In the genomic region with DNA sequence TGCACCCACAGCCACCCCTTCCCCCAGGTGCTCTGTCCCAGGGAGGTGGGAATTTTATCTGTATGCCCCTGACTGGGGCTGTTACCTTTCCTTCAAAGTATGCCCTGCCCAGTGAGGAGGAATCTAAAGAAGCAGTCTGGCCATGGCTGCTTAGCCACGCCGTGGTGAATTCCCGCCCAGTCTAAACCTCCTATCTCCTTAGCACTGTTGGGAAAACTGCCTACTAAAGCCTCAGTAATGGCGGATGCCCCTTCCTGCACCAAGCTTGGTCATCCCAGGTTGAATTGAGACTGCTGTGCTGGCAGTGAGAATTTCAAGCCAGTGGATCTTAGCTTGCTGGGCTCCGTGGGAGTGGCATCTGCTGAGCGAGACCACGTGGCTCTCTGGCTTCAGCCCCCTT, we compare ENCODE assay signal across 21 cellular contexts.
DNase-seq lines count a peak whose midpoint lies in the region; ATAC-seq, FAIRE-seq and TF ChIP-seq lines count a peak whose summit lies in the region.
"Had no signal": no experiment of that assay in that cellular context is flagged by ENCODE, and none has a peak within 500 bp of the region (broad histone marks: within the 10 kb centered on the region; RNA-seq: fewer than 3 reads in every experiment).

No MANE protein-coding gene starts in this region.

- no peak overlapping the region for H4K5ac ChIP-seq in H1 (ENCODE audit: insufficient read length, low read depth, low read length)

- no peaks in the 10 kb centered on the region for H3K23me2 ChIP-seq in H1 (ENCODE audit: low read depth, low read length)

- no peak overlapping the region for H2AFZ ChIP-seq in H1 (ENCODE audit: low read length)

- TF ChIP-seq POLR2A in H1 (IDR thresholded peaks at IDR 0.05; ENCODE audit: control extremely low read depth in 1 of 2, low read depth in 2 of 2, low read length in 2 of 2), result no peak

- no peak overlapping the region for H3K9ac ChIP-seq in H1 (replicated peaks in 1 of 4; ENCODE audit: extremely low read depth in 1 of 4, low read depth in 3 of 4, low read length in 3 of 4)
- H3K9ac ChIP-seq: BLaER1 treated with 17β-estradiol and CSF1 and Interleukin-3, amounts not matched to agents 10 nM and 100 nM; KMS-11 had no signal

- no peaks in the 10 kb centered on the region for H3K4me1 ChIP-seq in H1 (replicated peaks in 1 of 4; ENCODE audit: control insufficient read depth in 3 of 4, insufficient read depth in 4 of 4, low read length in 3 of 4)

- no peak for TF ChIP-seq RAD21 in H1 (IDR thresholded peaks at IDR 0.05 in 1 of 2, conservative IDR thresholded peaks at IDR 0.05 in 1 of 2; ENCODE audit: low read depth in 2 of 2, low read length in 2 of 2)

- H3K14ac ChIP-seq in H1 (ENCODE audit: insufficient read length), result no peak overlapping the region

- no peak overlapping the region for H2BK15ac ChIP-seq in H1 (ENCODE audit: low read length)

- no peak overlapping the region for H4K8ac ChIP-seq in H1 (ENCODE audit: extremely low read depth, insufficient read depth, low read length)

- peak overlapping the region; percentile 73 for H3K4me3 Mint-ChIP-seq in natural killer cell treated with Interleukin-12 subunit alpha and Interleukin-12 subunit beta and Interleukin-15 and Interleukin-18, amount 100 ng/mL, for 72 hours
- H3K4me3 Mint-ChIP-seq in natural killer cell, result no peak overlapping the region
- H3K4me3 Mint-ChIP-seq: GM23338 had no signal

- no peak overlapping the region for H2BK5ac ChIP-seq in H1 (ENCODE audit: low read depth, low read length)

- no peak for ATAC-seq in natural killer cell treated with Interleukin-12 subunit alpha and Interleukin-12 subunit beta and Interleukin-15 and Interleukin-18, amount 100 ng/mL, for 72 hours
- no peak for ATAC-seq in natural killer cell
- no peak for ATAC-seq in GM18870 (IDR thresholded peaks at IDR 0.05; ENCODE audit: unreplicated experiment)
- ATAC-seq: GM23338, Panc1 had no signal

- TF ChIP-seq CTCF in natural killer cell (IDR thresholded peaks at IDR 0.05) (no peak), H1 (IDR thresholded peaks at IDR 0.05; ENCODE audit: control extremely low read depth in 1 of 3, insufficient read depth in 1 of 3, low read depth in 1 of 3, low read length in 3 of 3) (no peak), GM20000 (IDR thresholded peaks at IDR 0.05; ENCODE audit: extremely low read depth, missing control alignments) (no peak)

- no peak overlapping the region for H3K4ac ChIP-seq in H1 (replicated peaks; ENCODE audit: insufficient read length, low read depth, low read length)

- H3K4me2 ChIP-seq in H1 (ENCODE audit: insufficient read depth in 1 of 2, low read depth in 2 of 2, low read length in 2 of 2), result no peak overlapping the region
- H3K4me2 ChIP-seq: BLaER1 treated with 17β-estradiol and CSF1 and Interleukin-3, amounts not matched to agents 10 nM and 100 nM; GM23338; KMS-11 had no signal

- peaks cover 19% of the 10 kb centered on the region for H3K36me3 Mint-ChIP-seq in natural killer cell treated with Interleukin-12 subunit alpha and Interleukin-12 subunit beta and Interleukin-15 and Interleukin-18, amount 100 ng/mL, for 72 hours
- H3K36me3 Mint-ChIP-seq in natural killer cell, result peaks cover 24% of the 10 kb centered on the region

- no peak overlapping the region for H2BK20ac ChIP-seq in H1 (ENCODE audit: low read length)

- H3K4me3 ChIP-seq in H1 (ENCODE audit: extremely low read depth in 1 of 4, insufficient read depth in 2 of 4, low read depth in 3 of 4, low read length in 4 of 4), result no peak overlapping the region
- H3K4me3 ChIP-seq: BLaER1 treated with 17β-estradiol and CSF1 and Interleukin-3, amounts not matched to agents 10 nM and 100 nM; GM23338; SJSA1 had no signal

- DNase-seq in natural killer cell treated with Interleukin-12 subunit alpha and Interleukin-12 subunit beta and Interleukin-15 and Interleukin-18, amount 100 ng/mL, for 72 hours (ENCODE audit: low spot score), result no peak
- DNase-seq in natural killer cell (no peak), M059J (ENCODE audit: low read depth) (peak; percentile 27), H1 (ENCODE audit: low read depth in 1 of 2, low spot score in 2 of 2) (no peak), RPMI8226 (no peak), DMS 273 (lab: John Stamatoyannopoulos, UW; ENCODE audit: unreplicated experiment) (no peak), GM20000 (ENCODE audit: low spot score) (no peak)
- DNase-seq: DMS79 treated with DMSO at 0.1 percent for 48 hours, NCI-H1092 treated with DMSO at 0.1 percent for 48 hours, NCI-H146, NCI-H2029 treated with DMSO at 0.1 percent for 48 hours, NCI-H2171 treated with DMSO at 0.1 percent for 48 hours, NCI-H446, NCI-H526 treated with DMSO at 0.1 percent for 48 hours had no signal

- H4K91ac ChIP-seq in H1 (replicated peaks; ENCODE audit: insufficient read length, low read length), result no peak overlapping the region

- no peak overlapping the region for H2BK12ac ChIP-seq in H1 (ENCODE audit: low read depth, low read length)

- no peak overlapping the region for H3K18ac ChIP-seq in H1 (ENCODE audit: extremely low read depth, low read length)

- H3K27me3 Mint-ChIP-seq in natural killer cell treated with Interleukin-12 subunit alpha and Interleukin-12 subunit beta and Interleukin-15 and Interleukin-18, amount 100 ng/mL, for 72 hours, result peaks cover 36 to 67% of the 10 kb centered on the region in 2 donors
- peaks cover 29 to 39% of the 10 kb centered on the region in 2 donors for H3K27me3 Mint-ChIP-seq in natural killer cell (ENCODE audit: low read depth in 2 of 2)

- no peaks in the 10 kb centered on the region for H4K20me1 ChIP-seq in H1 (replicated peaks in 1 of 2; ENCODE audit: control insufficient read depth in 1 of 2, insufficient read depth in 2 of 2, low read length in 2 of 2)
- H4K20me1 ChIP-seq: BLaER1 treated with 17β-estradiol and CSF1 and Interleukin-3, amounts not matched to agents 10 nM and 100 nM had no signal

- no peak overlapping the region for H3K27ac ChIP-seq in H1 (ENCODE audit: low read depth, low read length)
- H3K27ac ChIP-seq: BLaER1 treated with 17β-estradiol and CSF1 and Interleukin-3, amounts not matched to agents 10 nM and 100 nM; KMS-11; SJSA1 had no signal

- peaks cover 12% of the 10 kb centered on the region for H3K9me3 Mint-ChIP-seq in natural killer cell treated with Interleukin-12 subunit alpha and Interleukin-12 subunit beta and Interleukin-15 and Interleukin-18, amount 100 ng/mL, for 72 hours
- peaks cover 4 to 6% of the 10 kb centered on the region in 2 donors for H3K9me3 Mint-ChIP-seq in natural killer cell

- no peak for FAIRE-seq in H1 (lab: Jason Lieb, UNC)
- FAIRE-seq: G401.6 had no signal

- H3K79me2 ChIP-seq in H1 (ENCODE audit: control insufficient read depth in 1 of 2, insufficient read depth in 2 of 2, low read length in 2 of 2), result no peaks in the 10 kb centered on the region

- POLR2A ChIA-PET in H1 (lab: Charles Lee; ENCODE audit: partially characterized antibody), result interaction anchor here (0.9 to 1.0 kb wide), 2 partner anchors 20 to 22 kb away, joined by 3 read pairs; no protein-coding TSS in a partner anchor

- peaks cover 5 to 16% of the 10 kb centered on the region in 2 donors for H3K4me1 Mint-ChIP-seq in natural killer cell treated with Interleukin-12 subunit alpha and Interleukin-12 subunit beta and Interleukin-15 and Interleukin-18, amount 100 ng/mL, for 72 hours (ENCODE audit: low read depth in 2 of 2)
- peaks cover 7% of the 10 kb centered on the region in 2 donors for H3K4me1 Mint-ChIP-seq in natural killer cell
- H3K4me1 Mint-ChIP-seq: GM23338 had no signal

- no peaks in the 10 kb centered on the region for H3K79me1 ChIP-seq in H1 (ENCODE audit: low read depth, low read length)

- no peak overlapping the region for H2AK5ac ChIP-seq in H1 (ENCODE audit: low read depth, low read length)

- no peak overlapping the region for H2BK120ac ChIP-seq in H1 (replicated peaks; ENCODE audit: low read depth, low read length)

- 95% methylated on average over 7 of the region's 7 CpGs; no CpG with 5 or more reads in 1 of the 2 experiments for WGBS in H1 (ENCODE audit: extremely low coverage in 1 of 2, insufficient coverage in 1 of 2, insufficient read length in 1 of 2, insufficient replicate concordance in 2 of 2, low coverage in 1 of 2, low lambda C conversion rate in 2 of 2, missing lambda C conversion rate in 1 of 2), 2 experiments

- H3K27me3 ChIP-seq in H1 (replicated peaks in 1 of 4; ENCODE audit: control insufficient read depth in 3 of 4, extremely low read depth in 1 of 4, insufficient read depth in 3 of 4, low read length in 3 of 4), result no peaks in the 10 kb centered on the region
- H3K27me3 ChIP-seq: BLaER1 treated with 17β-estradiol and CSF1 and Interleukin-3, amounts not matched to agents 10 nM and 100 nM; SJSA1 had no signal

- H3K36me3 ChIP-seq in H1 (ENCODE audit: control insufficient read depth in 2 of 4, insufficient read depth in 4 of 4, low read length in 3 of 4), result no peaks in the 10 kb centered on the region
- H3K36me3 ChIP-seq: BLaER1 treated with 17β-estradiol and CSF1 and Interleukin-3, amounts not matched to agents 10 nM and 100 nM had no signal

- CTCF ChIA-PET in H1 (lab: Charles Lee; ENCODE audit: partially characterized antibody), result interaction anchor here (0.6 to 4.4 kb wide), 9 partner anchors 10 to 381 kb away, joined by 3 to 28 read pairs (median 5); no protein-coding TSS in a partner anchor

- no peak overlapping the region for H3K56ac ChIP-seq in H1 (replicated peaks; ENCODE audit: insufficient read length, low read depth, low read length)

- no peaks in the 10 kb centered on the region for H3K9me3 ChIP-seq in H1 (ENCODE audit: insufficient read depth in 2 of 2, low read depth in 1 of 2, low read length in 1 of 2)
- H3K9me3 ChIP-seq: SJSA1 had no signal

- intact Hi-C loops in natural killer cell (cut with micrococcal nuclease), result no loop called here

- H3K23ac ChIP-seq in H1 (ENCODE audit: insufficient read length), result no peak overlapping the region

- TF ChIP-seq EP300 in H1 (IDR thresholded peaks at IDR 0.05; ENCODE audit: borderline replicate concordance in 1 of 2, low read depth in 2 of 2, low read length in 2 of 2), result no peak

- H3K27ac Mint-ChIP-seq in natural killer cell treated with Interleukin-12 subunit alpha and Interleukin-12 subunit beta and Interleukin-15 and Interleukin-18, amount 100 ng/mL, for 72 hours, result no peak overlapping the region
- no peak overlapping the region for H3K27ac Mint-ChIP-seq in natural killer cell
- H3K27ac Mint-ChIP-seq: GM23338 had no signal

TF ChIP-seq in H1, 55 proteins besides CTCF, POLR2A, EP300 and RAD21 (continues in another document):
- TF ChIP-seq TCF12 (IDR thresholded peaks at IDR 0.05; ENCODE audit: low read depth, low read length) (no peak), E2F6 (IDR thresholded peaks at IDR 0.05) (peak; percentile 72), FOSL1 (IDR thresholded peaks at IDR 0.05; ENCODE audit: insufficient read depth, low read depth, low read length) (no peak), MAFK (IDR thresholded peaks at IDR 0.05; ENCODE audit: low read depth, low read length) (no peak), JUN (IDR thresholded peaks at IDR 0.05; ENCODE audit: low read depth, low read length) (no peak)
